Comparison of ENCODE assay signal across 21 cellular contexts in the genomic region with DNA sequence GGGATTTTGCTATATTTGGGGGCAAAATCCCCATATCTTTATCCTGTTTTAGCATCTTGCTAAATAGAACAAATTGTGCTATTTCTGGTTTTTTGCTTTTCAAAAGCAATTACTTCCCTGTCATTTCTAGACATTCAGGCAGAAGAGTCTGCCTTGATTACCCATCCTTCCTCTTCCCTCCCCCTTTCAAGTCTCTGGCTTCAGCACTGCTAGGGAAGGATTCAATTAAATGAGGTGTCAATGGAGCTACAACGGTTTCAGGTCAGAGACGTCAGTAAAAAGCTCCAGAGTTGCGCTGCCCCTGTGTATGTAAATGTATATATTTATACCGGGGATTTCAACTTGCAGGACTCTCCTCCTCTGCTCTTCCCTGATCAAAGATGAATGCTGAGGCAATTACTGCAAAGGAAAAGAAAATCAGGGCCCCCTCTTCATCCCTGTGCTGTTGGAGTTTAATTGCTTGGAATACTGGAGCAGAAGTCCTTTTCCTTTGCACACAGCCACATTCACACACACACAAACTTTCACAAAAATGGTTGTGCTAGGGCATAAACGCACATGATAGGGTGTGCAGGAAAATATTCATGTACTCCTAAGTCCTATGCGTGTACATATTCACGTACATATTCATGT.
DNase-seq lines count a peak whose midpoint lies in the region; ATAC-seq and TF ChIP-seq lines count a peak whose summit lies in the region.
"Had no signal": no experiment of that assay in that cellular context is flagged by ENCODE, and none has a peak within 500 bp of the region (broad histone marks: within the 10 kb centered on the region; RNA-seq: fewer than 3 reads in every experiment).

No MANE protein-coding gene starts in this region.

- H3K4me3 ChIP-seq in IMR-90 (ENCODE audit: insufficient read depth, low read depth, low read length) (no peak overlapping the region), hepatocyte (no peak overlapping the region), osteoblast (ENCODE audit: insufficient read depth, low read length) (no peak overlapping the region)
- H3K4me3 ChIP-seq: MG63 had no signal

- no peak overlapping the region for H3K23ac ChIP-seq in IMR-90 (ENCODE audit: low read depth, low read length)

- H3K27ac Mint-ChIP-seq in T-helper 17 cell, result no peak overlapping the region
- H3K27ac Mint-ChIP-seq: B cell; CD8-positive, alpha-beta memory T cell; T-cell had no signal

- no peaks in the 10 kb centered on the region for H3K36me3 Mint-ChIP-seq in T-helper 17 cell (ENCODE audit: low read depth)

- H2AFZ ChIP-seq in IMR-90 (replicated peaks; ENCODE audit: low read length, poor library complexity) (peak overlapping the region; percentile 62), hepatocyte (peak overlapping the region; percentile 9), osteoblast (ENCODE audit: low read length) (peak overlapping the region; percentile 89)

- H3K79me1 ChIP-seq in IMR-90 (ENCODE audit: low read depth in 1 of 2, low read length in 2 of 2), result no peaks in the 10 kb centered on the region

- no peak overlapping the region for H4K91ac ChIP-seq in IMR-90 (ENCODE audit: insufficient read depth, low read depth, low read length)

- no peak overlapping the region for H2BK5ac ChIP-seq in IMR-90 (ENCODE audit: low read depth, low read length, poor library complexity, severe bottlenecking)

- CTCF ChIA-PET in IMR-90 (lab: Yijun Ruan, JAX), result no interaction called here

- H4K8ac ChIP-seq in IMR-90 (ENCODE audit: low read depth in 2 of 2, low read length in 2 of 2), result no peak overlapping the region; a peak in 1 of 4 replicates

- H3K18ac ChIP-seq in IMR-90 (ENCODE audit: low read depth, low read length), result no peak overlapping the region

- dilution Hi-C loops in IMR-90 (cut with HindIII; ENCODE audit: low sequenced_read_pairs, unreplicated experiment), result no loop called here

- H4K20me1 ChIP-seq in IMR-90 (ENCODE audit: insufficient read depth, low read length), result no peaks in the 10 kb centered on the region
- H4K20me1 ChIP-seq in hepatocyte (ENCODE audit: insufficient read depth, poor library complexity, severe bottlenecking), result no peaks in the 10 kb centered on the region
- no peaks in the 10 kb centered on the region for H4K20me1 ChIP-seq in osteoblast (ENCODE audit: insufficient read depth, low read length)

- in situ Hi-C loops in IMR-90 (cut with MboI; ENCODE audit: low sequenced_read_pairs), result no loop called here

- no peak overlapping the region for H3K9ac ChIP-seq in IMR-90 (ENCODE audit: low read depth, low read length)

- TF ChIP-seq CTCF in IMR-90 (conservative IDR thresholded peaks at IDR 0.05; ENCODE audit: low read depth, low read length) (no peak), hepatocyte (IDR thresholded peaks at IDR 0.05; ENCODE audit: poor library complexity) (no peak), osteoblast (IDR thresholded peaks at IDR 0.05; ENCODE audit: extremely low read depth, low read depth, low read length) (no peak)

- H2AK9ac ChIP-seq in IMR-90 (replicated peaks; ENCODE audit: low read depth, low read length, poor library complexity), result no peak overlapping the region

- no peak overlapping the region for H2BK20ac ChIP-seq in IMR-90 (ENCODE audit: low read depth, low read length)

- H2BK15ac ChIP-seq in IMR-90 (ENCODE audit: low read depth, low read length), result no peak overlapping the region

- BruUV-seq in IMR-90 (replicated peaks; lab: Mats Ljungman, UMichigan), result no TSS peak

- H3K27ac ChIP-seq in IMR-90 (ENCODE audit: insufficient read depth, low read length) (no peak overlapping the region), hepatocyte (peak overlapping the region; percentile 53), osteoblast (ENCODE audit: low read depth, low read length) (no peak overlapping the region)
- H3K27ac ChIP-seq: C4-2B had no signal

- H3K4me3 Mint-ChIP-seq in T-helper 17 cell, result no peak overlapping the region
- H3K4me3 Mint-ChIP-seq: B cell; CD8-positive, alpha-beta memory T cell; T-cell had no signal

- H2BK120ac ChIP-seq in IMR-90 (ENCODE audit: low read depth, low read length), result no peak overlapping the region

- H3K4ac ChIP-seq in IMR-90 (ENCODE audit: low read depth, low read length), result no peak overlapping the region

- H3K4me1 ChIP-seq in IMR-90 (ENCODE audit: control insufficient read depth, insufficient read depth, low read length), result peaks cover 2% of the 10 kb centered on the region; the same call in 1 of the 2 replicates
- peaks cover 19% of the 10 kb centered on the region for H3K4me1 ChIP-seq in hepatocyte (ENCODE audit: insufficient read depth)
- peaks cover 3% of the 10 kb centered on the region for H3K4me1 ChIP-seq in osteoblast (ENCODE audit: insufficient read depth, low read length)

- H3K9me1 ChIP-seq in IMR-90 (ENCODE audit: insufficient read depth, low read length), result no peaks in the 10 kb centered on the region

- H3K14ac ChIP-seq in IMR-90 (replicated peaks; ENCODE audit: low read depth, low read length), result no peak overlapping the region

- H3K56ac ChIP-seq in IMR-90 (ENCODE audit: extremely low read depth, insufficient read depth, low read length), result no peak overlapping the region

- H3K9me3 ChIP-seq in IMR-90 (ENCODE audit: control insufficient read depth, insufficient read depth, low read length) (no peaks in the 10 kb centered on the region), hepatocyte (ENCODE audit: low read depth) (no peaks in the 10 kb centered on the region), osteoblast (ENCODE audit: low read depth, low read length) (no peaks in the 10 kb centered on the region), T-helper 17 cell (ENCODE audit: control insufficient read depth, low read length, poor library complexity, severe bottlenecking) (no peaks in the 10 kb centered on the region)
- H3K9me3 ChIP-seq: MG63 had no signal

- no peaks in the 10 kb centered on the region for H3K27me3 Mint-ChIP-seq in T-helper 17 cell
- H3K27me3 Mint-ChIP-seq: B cell, T-cell had no signal

- POLR2A ChIA-PET in IMR-90 (lab: Charles Lee; ENCODE audit: unreplicated experiment), result no interaction called here

- WGBS in IMR-90 (ENCODE audit: extremely low coverage in 2 of 2, insufficient read length in 1 of 2), 2 experiments, result no CpG with 5 or more reads among the region's 7 CpGs
- WGBS in hepatocyte (ENCODE audit: low lambda C conversion rate, missing lambda C conversion rate), result 66% methylated on average over 7 of the region's 7 CpGs

- no peaks in the 10 kb centered on the region for H3K9me2 ChIP-seq in hepatocyte (replicated peaks; ENCODE audit: insufficient read depth)

- no peak overlapping the region for H3K4me2 ChIP-seq in IMR-90 (ENCODE audit: low read depth, low read length)
- H3K4me2 ChIP-seq in hepatocyte, result peak overlapping the region; percentile 26
- H3K4me2 ChIP-seq in osteoblast (ENCODE audit: insufficient read depth, low read length), result no peak overlapping the region

- no peak for DNase-seq in IMR-90
- peak; percentile 22 for DNase-seq in NCI-H2227 (lab: John Stamatoyannopoulos, UW; ENCODE audit: unreplicated experiment)
- DNase-seq in hepatocyte (ENCODE audit: low spot score), result no peak
- DNase-seq in osteoblast (ENCODE audit: insufficient read length, low spot score, missing footprints), result no peak
- no peak for DNase-seq in T-helper 17 cell
- DNase-seq in AG20443 (ENCODE audit: low spot score), result no peak
- DNase-seq in NCI-H510A (lab: John Stamatoyannopoulos, UW), result no peak
- DNase-seq: CD8-positive, alpha-beta memory T cell; DND-41; HCEC 1CT; KG1; MG63; NCI-H1694 treated with DMSO at 0.1 percent for 48 hours; NCI-H226; NCI-H524 treated with DMSO at 0.1 percent for 48 hours; NCI-H774; NK-92 treated with Interleukin-12 subunit alpha and Interleukin-12 subunit beta, amount 100 ng/mL, for 24 hours; PC-3; T-cell had no signal

- intact Hi-C loops in IMR-90 (cut with micrococcal nuclease), result no loop called here

- H3K79me2 ChIP-seq in hepatocyte (no peaks in the 10 kb centered on the region), osteoblast (ENCODE audit: insufficient read depth, low read length) (no peaks in the 10 kb centered on the region)

- H3K36me3 ChIP-seq in IMR-90 (ENCODE audit: control insufficient read depth, insufficient read depth, low read length) (no peaks in the 10 kb centered on the region), hepatocyte (replicated peaks; ENCODE audit: insufficient read depth, low read depth) (no peaks in the 10 kb centered on the region), osteoblast (ENCODE audit: insufficient read depth, low read length) (no peaks in the 10 kb centered on the region)
- H3K36me3 ChIP-seq: MG63 had no signal

- H3K4me1 Mint-ChIP-seq in T-helper 17 cell, result no peaks in the 10 kb centered on the region
- H3K4me1 Mint-ChIP-seq: B cell; CD8-positive, alpha-beta memory T cell; T-cell had no signal

- TF ChIP-seq POLR2A in IMR-90 (IDR thresholded peaks at IDR 0.05; ENCODE audit: low read depth, low read length), result no peak

- H3K27me3 ChIP-seq in IMR-90 (ENCODE audit: control insufficient read depth, insufficient read depth, low read length), result no peaks in the 10 kb centered on the region
- H3K27me3 ChIP-seq in hepatocyte, result no peaks in the 10 kb centered on the region
- no peaks in the 10 kb centered on the region for H3K27me3 ChIP-seq in osteoblast (ENCODE audit: insufficient read depth, low read length)
- H3K27me3 ChIP-seq: MG63 had no signal

- TF ChIP-seq RAD21 in IMR-90 (IDR thresholded peaks at IDR 0.05; ENCODE audit: low read length), result no peak

- no peak overlapping the region for H4K5ac ChIP-seq in IMR-90 (ENCODE audit: low read depth, low read length)

- H2AK5ac ChIP-seq in IMR-90 (ENCODE audit: low read depth, low read length), result no peak overlapping the region

- ATAC-seq in IMR-90 (ENCODE audit: low read depth), result no peak
- ATAC-seq in T-helper 17 cell, result no peak
- ATAC-seq: PC-3, T-cell had no signal

TF ChIP-seq in IMR-90, 13 proteins besides CTCF, POLR2A, EP300 and RAD21 (continues in another document):
- no peak for TF ChIP-seq MXI1 (IDR thresholded peaks at IDR 0.05; ENCODE audit: borderline replicate concordance, low read depth, low read length)
- TF ChIP-seq RCOR1 (IDR thresholded peaks at IDR 0.05; ENCODE audit: insufficient replicate concordance, low read length), result no peak
- no peak for TF ChIP-seq SMC3 (IDR thresholded peaks at IDR 0.05; ENCODE audit: low read depth, low read length)
- TF ChIP-seq FOS (IDR thresholded peaks at IDR 0.05; ENCODE audit: low read depth, low read length), result no peak
- TF ChIP-seq NFE2L2 (IDR thresholded peaks at IDR 0.05; ENCODE audit: low read depth, low read length), result no peak
- TF ChIP-seq, protein P1, sequence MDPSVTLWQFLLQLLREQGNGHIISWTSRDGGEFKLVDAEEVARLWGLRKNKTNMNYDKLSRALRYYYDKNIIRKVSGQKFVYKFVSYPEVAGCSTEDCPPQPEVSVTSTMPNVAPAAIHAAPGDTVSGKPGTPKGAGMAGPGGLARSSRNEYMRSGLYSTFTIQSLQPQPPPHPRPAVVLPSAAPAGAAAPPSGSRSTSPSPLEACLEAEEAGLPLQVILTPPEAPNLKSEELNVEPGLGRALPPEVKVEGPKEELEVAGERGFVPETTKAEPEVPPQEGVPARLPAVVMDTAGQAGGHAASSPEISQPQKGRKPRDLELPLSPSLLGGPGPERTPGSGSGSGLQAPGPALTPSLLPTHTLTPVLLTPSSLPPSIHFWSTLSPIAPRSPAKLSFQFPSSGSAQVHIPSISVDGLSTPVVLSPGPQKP (IDR thresholded peaks at IDR 0.05; ENCODE audit: borderline replicate concordance, low read depth, low read length), result no peak
- no peak for TF ChIP-seq BHLHE40 (IDR thresholded peaks at IDR 0.05; ENCODE audit: low read depth, low read length)

Comparison
In these comparisons a context has a peak if more than half of its experiments do, and no peak if none do; other contexts are left out.
1. H2AFZ ChIP-seq: peak in every context shown above with its lines; median percentile 89 in osteoblast; 62 in IMR-90; 9 in hepatocyte.